ENCODE assay signal across 10 cellular contexts in the genomic region with DNA sequence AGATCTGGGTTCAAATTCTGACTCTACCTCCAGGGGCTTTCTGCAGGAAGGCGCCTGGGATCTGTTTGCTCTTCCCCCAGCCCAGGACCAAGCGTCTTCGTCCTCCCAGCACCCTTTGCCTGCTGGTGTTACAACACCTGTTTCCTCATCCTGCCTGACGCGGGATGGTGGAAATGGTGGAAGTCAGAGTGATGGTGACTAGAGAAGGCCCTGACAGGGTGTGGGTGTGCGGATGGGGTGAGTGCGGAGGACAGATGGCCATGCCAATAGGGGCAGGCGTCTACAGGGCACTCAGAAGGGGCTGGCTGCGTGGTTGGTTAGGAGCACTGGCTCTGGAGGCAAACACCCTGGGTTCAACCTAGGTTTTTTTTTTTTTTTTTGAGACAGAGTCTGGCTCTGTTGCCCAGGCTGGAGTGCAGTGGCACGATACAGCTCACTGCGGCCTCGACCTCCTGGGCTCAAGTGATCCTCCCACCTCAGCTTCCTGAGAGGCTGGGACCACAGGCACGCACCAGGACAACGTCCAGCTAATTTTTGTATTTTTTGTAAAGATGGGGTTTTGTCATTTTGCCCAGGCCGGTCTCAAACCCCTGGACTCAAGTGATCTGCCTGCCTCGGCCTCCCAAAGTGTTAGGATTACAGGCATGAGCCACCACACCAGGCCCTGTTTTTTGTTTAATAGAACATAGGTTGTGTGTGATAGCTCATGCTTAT. TPM values are rescaled to one million over a fixed set of nuclear protein-coding genes. Genes with fewer than 3 reads are reported as not detected.
DNase-seq lines count a peak whose midpoint lies in the region; ATAC-seq and TF ChIP-seq lines count a peak whose summit lies in the region.
"Had no signal": no experiment of that assay in that cellular context is flagged by ENCODE, and none has a peak within 500 bp of the region (broad histone marks: within the 10 kb centered on the region; RNA-seq: fewer than 3 reads in every experiment).

No MANE protein-coding gene starts in this region.

- H3K9me3 ChIP-seq in right lobe of liver (no peaks in the 10 kb centered on the region), thymus (ENCODE audit: control insufficient read depth) (no peaks in the 10 kb centered on the region)

- intact Hi-C loops in activated CD4-positive, alpha-beta T cell treated with anti-CD3 and anti-CD28 coated beads, Interleukin-2, amount 10 ng/mL, durations not matched to agents 24 days and 14 days (cut with micrococcal nuclease), result no loop called here
- intact Hi-C loops in right lobe of liver (cut with DNase I), result no loop called here

- peaks cover 19% of the 10 kb centered on the region for H3K36me3 Mint-ChIP-seq in activated CD4-positive, alpha-beta T cell treated with anti-CD3 and anti-CD28 coated beads, Interleukin-2, amount 10 ng/mL, durations not matched to agents 24 days and 14 days (ENCODE audit: low read depth)

- no peaks in the 10 kb centered on the region for H3K4me1 ChIP-seq in right lobe of liver
- peaks cover 17% of the 10 kb centered on the region for H3K4me1 ChIP-seq in thymus (ENCODE audit: control insufficient read depth, insufficient read depth, low read length)
- H3K4me1 ChIP-seq: parathyroid adenoma had no signal

- H3K4me3 ChIP-seq in right lobe of liver (peak overlapping the region in 2 of 3 donors; percentile 60 to 68), thymus (ENCODE audit: low read length) (peak overlapping the region; percentile 73)
- H3K4me3 ChIP-seq: cardiac muscle cell had no signal

- TF ChIP-seq CTCF in right lobe of liver (IDR thresholded peaks at IDR 0.05), result no peak

- peak overlapping the region; percentile 90 for H3K4me3 Mint-ChIP-seq in activated CD4-positive, alpha-beta T cell treated with anti-CD3 and anti-CD28 coated beads, Interleukin-2, amount 10 ng/mL, durations not matched to agents 24 days and 14 days

- no peaks in the 10 kb centered on the region for H3K36me3 ChIP-seq in right lobe of liver
- peaks cover 9% of the 10 kb centered on the region for H3K36me3 ChIP-seq in thymus (ENCODE audit: control insufficient read depth, insufficient read depth)
- H3K36me3 ChIP-seq: cardiac muscle cell had no signal

- H3K4me1 Mint-ChIP-seq in activated CD4-positive, alpha-beta T cell treated with anti-CD3 and anti-CD28 coated beads, Interleukin-2, amount 10 ng/mL, durations not matched to agents 24 days and 14 days, result peaks cover 40% of the 10 kb centered on the region

- H3K27ac Mint-ChIP-seq in activated CD4-positive, alpha-beta T cell treated with anti-CD3 and anti-CD28 coated beads, Interleukin-2, amount 10 ng/mL, durations not matched to agents 24 days and 14 days, result peak overlapping the region; percentile 82

- no peaks in the 10 kb centered on the region for H3K27me3 Mint-ChIP-seq in activated CD4-positive, alpha-beta T cell treated with anti-CD3 and anti-CD28 coated beads, Interleukin-2, amount 10 ng/mL, durations not matched to agents 24 days and 14 days

- H3K27me3 ChIP-seq in right lobe of liver (no peaks in the 10 kb centered on the region), thymus (ENCODE audit: control insufficient read depth, insufficient read depth) (no peaks in the 10 kb centered on the region)

- peak; percentile 71 for DNase-seq in activated CD4-positive, alpha-beta T cell treated with anti-CD3 and anti-CD28 coated beads, Interleukin-2, amount 10 ng/mL, durations not matched to agents 24 days and 14 days
- no peak for DNase-seq in activated CD4-positive, alpha-beta T cell treated with anti-CD3 and anti-CD28 coated beads for 1 hour
- DNase-seq in right lobe of liver, result peak in 1 of 3 donors; percentile 42
- no peak for DNase-seq in nucleus accumbens (lab: John Stamatoyannopoulos, UW)
- no peak for DNase-seq in ACHN
- no peak for DNase-seq in G401 (ENCODE audit: low spot score)

- H3K27ac ChIP-seq in adipose tissue (ENCODE audit: low read depth, low read length) (peak overlapping the region; percentile 35), right lobe of liver (peak overlapping the region; percentile 62 to 78 (median 77)), thymus (ENCODE audit: low read depth) (peak overlapping the region; percentile 67)
- H3K27ac ChIP-seq: cardiac muscle cell had no signal

- WGBS in adipose tissue, 3 donors, result 48 to 79% (median 59%) methylated on average over 16 of the region's 16 CpGs
- WGBS in right lobe of liver (ENCODE audit: insufficient coverage, low coverage, low lambda C conversion rate, missing lambda C conversion rate), result 80% methylated on average over 8 of the region's 16 CpGs
- 52% methylated on average over 16 of the region's 16 CpGs for WGBS in thymus

- in situ Hi-C loops in ACHN (cut with HindIII; ENCODE audit: low pct_ligation_motif_present, low pct_unique_long_range_greater_than_20kb, low sequenced_read_pairs), result no loop called here
- in situ Hi-C loops in G401 (cut with HindIII; ENCODE audit: low sequenced_read_pairs), result no loop called here

- ATAC-seq in right lobe of liver, result peak; percentile 6 to 24 (median 7)

- TF ChIP-seq POLR2A in right lobe of liver (IDR thresholded peaks at IDR 0.05), result peak; percentile 31

- H3K9me3 Mint-ChIP-seq in activated CD4-positive, alpha-beta T cell treated with anti-CD3 and anti-CD28 coated beads, Interleukin-2, amount 10 ng/mL, durations not matched to agents 24 days and 14 days, result no peaks in the 10 kb centered on the region

RNA-seq across cellular contexts. Expression of a gene that starts 1.5 kb away (rescaled TPM):
- total RNA-seq in activated CD4-positive, alpha-beta T cell treated with anti-CD3 and anti-CD28 coated beads, Interleukin-2, amount 10 ng/mL, durations not matched to agents 24 days and 14 days, result 24.5 and 27.7 TPM in 2 replicates
- polyA plus RNA-seq in adipose tissue (10 to 100 TPM in 2 of 3 donors, 1 to 10 TPM in 1; 4.8 to 38.9 (median 26.1) TPM), thymus (64.4 TPM)
- 10 to 100 TPM in 1 of 6 experiments, 1 to 10 TPM in 5; 3.3 to 14.3 (median 7.6) TPM for total RNA-seq in right lobe of liver
- total RNA-seq in G401 (2014; rRNA removed; shearing (Covaris generic)), result 2.6 and 3.9 TPM in 2 replicates

RNA-seq across cellular contexts. Expression of a gene that starts 40.5 kb away (rescaled TPM):
- 87.7 and 92.7 TPM in 2 replicates for total RNA-seq in activated CD4-positive, alpha-beta T cell treated with anti-CD3 and anti-CD28 coated beads, Interleukin-2, amount 10 ng/mL, durations not matched to agents 24 days and 14 days
- polyA plus RNA-seq in adipose tissue, result 10 to 100 TPM; 17.3 to 39.1 (median 22.7) TPM
- 10 to 100 TPM in 5 of 6 experiments, 1 to 10 TPM in 1; 10.0 to 17.6 (median 11.8) TPM for total RNA-seq in right lobe of liver
- polyA plus RNA-seq in thymus, result 52.9 TPM
- 148 and 168 TPM in 2 replicates for total RNA-seq in G401 (2014; rRNA removed; shearing (Covaris generic))

RNA-seq across cellular contexts. Expression of a gene that starts 43.2 kb away (rescaled TPM):
- 80.3 TPM in 2 replicates for total RNA-seq in activated CD4-positive, alpha-beta T cell treated with anti-CD3 and anti-CD28 coated beads, Interleukin-2, amount 10 ng/mL, durations not matched to agents 24 days and 14 days
- polyA plus RNA-seq in adipose tissue (10 to 100 TPM; 12.3 to 27.6 (median 26.9) TPM), thymus (39.7 TPM)
- 10 to 100 TPM; 12.4 to 18.6 (median 13.0) TPM for total RNA-seq in right lobe of liver
- total RNA-seq in G401 (2014; rRNA removed; shearing (Covaris generic)), result 69.1 and 70.6 TPM in 2 replicates
